In the genomic region with DNA sequence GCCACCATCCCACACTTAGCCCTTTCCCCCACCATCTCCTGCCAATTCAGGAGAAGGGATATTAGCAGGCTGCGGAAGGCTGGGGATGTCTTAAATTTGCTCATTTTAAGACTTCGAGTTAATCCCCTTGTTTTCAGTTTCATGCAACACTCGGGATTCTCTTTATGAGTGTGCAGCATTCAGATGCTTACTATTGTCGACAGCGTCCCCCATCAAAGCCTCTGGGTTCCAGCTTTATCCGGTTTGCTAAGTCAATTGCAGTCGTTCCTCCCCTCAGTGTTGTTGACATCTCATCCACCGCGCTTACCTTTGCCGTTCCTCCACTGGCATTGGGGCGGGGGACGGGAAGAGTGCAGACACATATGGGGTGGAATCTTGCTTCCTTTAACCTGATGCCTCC, we compare ENCODE assay signal across 15 cellular contexts.
"Had no signal": no experiment of that assay in that cellular context is flagged by ENCODE, and none has a peak within 500 bp of the region (broad histone marks: within the 10 kb centered on the region; RNA-seq: fewer than 3 reads in every experiment).

No MANE protein-coding gene starts in this region.

- H3K27ac ChIP-seq: dorsolateral prefrontal cortex, heart right ventricle, sigmoid colon, tibial artery, upper lobe of left lung, vagina had no signal

- H3K4me3 Mint-ChIP-seq: naive thymus-derived CD4-positive, alpha-beta T cell; neural crest cell; stimulated activated naive CD8-positive, alpha-beta T cell treated with anti-CD3 and anti-CD28 coated beads, Interleukin-15, Interleukin-2, amounts not matched to agents 100 ng/mL and 50 ng/mL, for 24 hours had no signal

- DNase-seq: cortex of kidney; dorsolateral prefrontal cortex; effector CD8-positive, alpha-beta T cell; heart right ventricle; hypothalamus; naive thymus-derived CD4-positive, alpha-beta T cell; sigmoid colon; small intestine; stimulated activated CD4-positive, alpha-beta T cell treated with anti-CD3 and anti-CD28 coated beads, Interleukin-2, amount 100 ng/mL, for 48 hours; tibial artery; upper lobe of left lung had no signal

- H3K4me3 ChIP-seq: dorsolateral prefrontal cortex, heart right ventricle, sigmoid colon, tibial artery, upper lobe of left lung, vagina had no signal

- H3K36me3 Mint-ChIP-seq: naive thymus-derived CD4-positive, alpha-beta T cell had no signal

- H3K9me3 Mint-ChIP-seq: naive thymus-derived CD4-positive, alpha-beta T cell; neural crest cell; stimulated activated naive CD8-positive, alpha-beta T cell treated with anti-CD3 and anti-CD28 coated beads, Interleukin-15, Interleukin-2, amounts not matched to agents 100 ng/mL and 50 ng/mL, for 24 hours had no signal

- H3K36me3 ChIP-seq: heart right ventricle, sigmoid colon, tibial artery, upper lobe of left lung, vagina had no signal

- ATAC-seq: esophagus mucosa; heart right ventricle; naive thymus-derived CD4-positive, alpha-beta T cell had no signal

- H3K4me1 ChIP-seq: vagina had no signal

- H3K27ac Mint-ChIP-seq: stimulated activated naive CD8-positive, alpha-beta T cell treated with anti-CD3 and anti-CD28 coated beads, Interleukin-15, Interleukin-2, amounts not matched to agents 100 ng/mL and 50 ng/mL, for 24 hours had no signal

- H3K9me3 ChIP-seq: heart right ventricle, sigmoid colon, tibial artery, upper lobe of left lung, vagina had no signal

- H3K27me3 ChIP-seq: sigmoid colon, tibial artery, upper lobe of left lung, vagina had no signal

- H3K4me1 Mint-ChIP-seq: neural crest cell had no signal
